8 cellular contexts compared by ENCODE assay signal in the genomic region with DNA sequence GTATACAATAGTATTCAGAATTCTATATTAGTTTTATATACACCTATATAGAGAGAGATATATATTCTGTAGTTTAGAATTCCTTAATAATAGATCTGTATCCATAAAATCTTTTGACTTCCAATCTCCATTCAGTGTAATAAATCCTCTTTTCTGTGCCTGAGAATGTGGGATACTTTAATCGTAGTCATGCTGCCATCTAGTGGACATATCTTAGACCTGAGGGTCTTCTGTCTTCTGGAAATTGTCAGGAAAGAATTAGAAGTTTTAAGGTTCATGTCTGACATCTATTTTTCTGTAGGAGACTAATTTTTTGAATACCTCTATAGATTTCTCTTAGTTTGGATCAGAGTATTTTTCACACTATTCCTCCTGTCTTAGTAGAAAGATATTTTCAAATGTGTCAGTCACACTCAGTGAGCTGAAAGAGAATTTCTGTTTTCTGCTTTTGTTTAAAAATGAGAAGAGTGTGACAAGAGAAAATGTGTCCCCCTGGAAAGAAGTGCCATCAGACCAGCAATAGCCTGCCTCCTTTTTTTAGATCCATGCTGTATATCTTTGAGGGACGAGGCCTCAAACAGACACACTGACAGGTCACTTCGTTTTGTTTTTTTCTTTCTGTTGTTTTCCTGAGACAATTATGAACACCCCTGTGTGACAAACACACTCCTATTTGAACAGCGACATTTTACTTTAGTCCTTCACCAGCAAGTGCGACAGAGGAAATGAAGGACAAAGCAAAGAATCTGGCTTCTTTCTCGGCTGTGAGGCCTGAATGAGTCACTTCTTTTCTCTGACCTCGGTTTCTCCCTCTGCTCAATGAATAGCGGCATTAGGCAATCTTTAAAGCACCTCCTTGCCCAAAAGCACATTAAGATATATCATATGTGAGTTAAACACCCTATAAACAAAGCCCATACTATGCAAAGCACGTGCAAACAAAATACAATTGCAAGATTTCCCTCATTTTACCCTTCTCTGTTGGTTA.
DNase-seq lines count a peak whose midpoint lies in the region; TF ChIP-seq lines count a peak whose summit lies in the region.

No MANE protein-coding gene starts in this region.

- H3K36me3 Mint-ChIP-seq in mesothelial cell of epicardium: no peaks in the 10 kb centered on the region

- DNase-seq in ACHN (peak; percentile 51), HS-27A (ENCODE audit: low read depth) (peak; percentile 24), NCI-H82 treated with DMSO at 0.1 percent for 48 hours (lab: John Stamatoyannopoulos, UW; ENCODE audit: unreplicated experiment) (peak; percentile 57), choroid plexus epithelial cell (ENCODE audit: low read depth) (peak; percentile 72), mesothelial cell of epicardium (ENCODE audit: low spot score in 2 of 2, unreplicated experiment in 2 of 2) (no peak), ureter (ENCODE audit: low spot score) (no peak)
- DNase-seq in stimulated activated CD4-positive, alpha-beta T cell treated with anti-CD3 and anti-CD28 coated beads, Interleukin-4, amount 100 ng/mL, for 1 hour: no peak

- TF ChIP-seq CTCF in GM12872 (IDR thresholded peaks at IDR 0.05; ENCODE audit: insufficient read depth, low read depth, low read length): peak; percentile 46
- peak; percentile 65 for TF ChIP-seq CTCF in choroid plexus epithelial cell (conservative IDR thresholded peaks at IDR 0.05; ENCODE audit: low read depth, low read length)
- peak; percentile 74 for TF ChIP-seq CTCF in mesothelial cell of epicardium (IDR thresholded peaks at IDR 0.05; ENCODE audit: unreplicated experiment)

- in situ Hi-C loops in ACHN (cut with HindIII; ENCODE audit: low pct_ligation_motif_present, low pct_unique_long_range_greater_than_20kb, low sequenced_read_pairs): no loop called here

- no peaks in the 10 kb centered on the region for H3K9me3 Mint-ChIP-seq in mesothelial cell of epicardium

- H3K4me3 ChIP-seq in choroid plexus epithelial cell (ENCODE audit: low read depth, low read length): no peak overlapping the region

- no peak overlapping the region for H3K4me3 Mint-ChIP-seq in mesothelial cell of epicardium

- no peak overlapping the region for H3K27ac Mint-ChIP-seq in mesothelial cell of epicardium

- H3K4me1 Mint-ChIP-seq in mesothelial cell of epicardium: peaks cover 19% of the 10 kb centered on the region

- H3K27me3 Mint-ChIP-seq in mesothelial cell of epicardium (ENCODE audit: low read depth): no peaks in the 10 kb centered on the region

Comparison
In these comparisons a context has a peak if more than half of its experiments do, and no peak if none do; other contexts are left out.
1. DNase-seq: peak in ACHN (single experiment), HS-27A (single experiment), NCI-H82 treated with DMSO at 0.1 percent for 48 hours (single experiment) and choroid plexus epithelial cell (single experiment); none in mesothelial cell of epicardium (0 of 2), ureter (single experiment) and stimulated activated CD4-positive, alpha-beta T cell treated with anti-CD3 and anti-CD28 coated beads, Interleukin-4, amount 100 ng/mL, for 1 hour (single experiment).
2. Peak in every context shown above with its lines, with median percentiles within 50 percentile points of each other: CTCF ChIP-seq.